Comparison of ENCODE assay signal across 16 cellular contexts in the genomic region with DNA sequence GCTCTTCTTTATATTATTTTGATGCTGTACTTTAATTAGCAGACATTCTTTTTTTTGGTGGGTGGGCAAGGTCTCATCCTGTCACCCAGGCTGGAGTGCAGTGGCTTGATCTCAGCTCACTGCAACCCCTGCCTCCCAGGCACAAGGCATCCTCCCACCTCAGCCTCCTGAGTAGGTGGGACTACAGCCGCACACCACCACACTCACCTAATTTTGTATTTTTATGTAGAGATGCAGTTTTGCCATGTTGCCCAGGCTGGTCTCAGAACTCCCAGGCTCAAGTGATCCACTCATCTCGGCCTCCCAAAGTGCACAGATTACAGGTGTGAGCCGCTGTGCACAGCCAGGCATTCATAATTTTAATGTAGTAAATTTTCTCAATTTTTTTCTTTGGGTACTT.
"Had no signal": no experiment of that assay in that cellular context is flagged by ENCODE, and none has a peak within 500 bp of the region (broad histone marks: within the 10 kb centered on the region; RNA-seq: fewer than 3 reads in every experiment).

No MANE protein-coding gene starts in this region.

- H3K27me3 Mint-ChIP-seq: memory B cell had no signal

- H3K27ac Mint-ChIP-seq: memory B cell, mesothelial cell of epicardium, natural killer cell, neural progenitor cell had no signal

- H3K4me1 ChIP-seq: heart left ventricle, left lung, lower lobe of right lung had no signal

- H3K4me3 Mint-ChIP-seq: memory B cell, mesothelial cell of epicardium, natural killer cell, neural progenitor cell had no signal

- H3K9me3 Mint-ChIP-seq: memory B cell had no signal

- H3K4me3 ChIP-seq: coronary artery, heart left ventricle, left lung, lower lobe of right lung, neural progenitor cell, ovary, smooth muscle cell had no signal

- H3K4me1 Mint-ChIP-seq: memory B cell, mesothelial cell of epicardium, natural killer cell had no signal

- H3K36me3 Mint-ChIP-seq: memory B cell, natural killer cell, neural progenitor cell had no signal

- H3K27ac ChIP-seq: coronary artery, heart left ventricle, left lung, lower lobe of right lung, neural progenitor cell, ovary had no signal

- DNase-seq: effector CD4-positive, alpha-beta T cell; hippocampal formation; left lung; lower lobe of right lung; natural killer cell; nucleus accumbens; ovary; stimulated activated CD4-positive, alpha-beta T cell treated with anti-CD3 and anti-CD28 coated beads, Interleukin-2, amount 100 ng/mL, for 48 hours; stimulated activated naive CD4-positive, alpha-beta T cell treated with Interleukin-2 at 50 U/mL for 16 hours; trophoblast cell had no signal

- H3K9me3 ChIP-seq: ovary had no signal

- H3K36me3 ChIP-seq: heart left ventricle, left lung, lower lobe of right lung, neural progenitor cell, ovary had no signal

- H3K27me3 ChIP-seq: heart left ventricle, left lung, neural progenitor cell, ovary had no signal
